In genomic region chr1:24080131-24080530, GRCh38 we compare ENCODE assay signal across 23 cellular contexts. TPM values are rescaled to one million over a fixed set of nuclear protein-coding genes. Genes with fewer than 3 reads are reported as not detected.
DNase-seq lines count a peak whose midpoint lies in the region; ATAC-seq, FAIRE-seq and TF ChIP-seq lines count a peak whose summit lies in the region.
"Had no signal": no experiment of that assay in that cellular context is flagged by ENCODE, and none has a peak within 500 bp of the region (broad histone marks: within the 10 kb centered on the region; RNA-seq: fewer than 3 reads in every experiment).

No MANE protein-coding gene starts in this region.

- BruUV-seq in PC-3 (replicated peaks; lab: Mats Ljungman, UMichigan), result no TSS peak

- TF ChIP-seq CTCF in kidney (IDR thresholded peaks at IDR 0.05; ENCODE audit: borderline replicate concordance, extremely low read depth, insufficient read depth) (no peak), gastrocnemius medialis (IDR thresholded peaks at IDR 0.05 in 4 of 5, conservative IDR thresholded peaks at IDR 0.05 in 1 of 5) (no peak), GM10266 (IDR thresholded peaks at IDR 0.05; ENCODE audit: control insufficient read depth, insufficient read depth, low read depth, missing control alignments) (no peak), transverse colon (IDR thresholded peaks at IDR 0.05) (no peak), PC-3 (conservative IDR thresholded peaks at IDR 0.05; ENCODE audit: low read depth, low read length) (no peak)

- POLR2A ChIA-PET in PC-3 (lab: Charles Lee; ENCODE audit: unreplicated experiment), result no interaction called here

- H3K4me3 ChIP-seq in kidney (ENCODE audit: low read length in 2 of 2) (no peak overlapping the region), gastrocnemius medialis (no peak overlapping the region), transverse colon (no peak overlapping the region), PC-3 (ENCODE audit: low read length) (no peak overlapping the region)
- H3K4me3 ChIP-seq: GM23248 had no signal

- TF ChIP-seq EP300 in transverse colon (IDR thresholded peaks at IDR 0.05; ENCODE audit: low read depth), result no peak

- in situ Hi-C loops in gastrocnemius medialis (cut with MboI; ENCODE audit: low sequenced_read_pairs in 4 of 4) (no loop called here), transverse colon (cut with MboI; ENCODE audit: low pct_ligation_motif_present in 1 of 4, low pct_unique_long_range_greater_than_20kb in 1 of 4, low sequenced_read_pairs in 3 of 4) (no loop called here)

- no peaks in the 10 kb centered on the region for H4K20me1 ChIP-seq in PC-3 (ENCODE audit: low read length)

- H3K9me2 ChIP-seq in PC-3 (replicated peaks; ENCODE audit: low read length), result no peaks in the 10 kb centered on the region

- WGBS in transverse colon (ENCODE audit: low coverage in 1 of 2), 2 donors, result 73% methylated on average over 10 of the region's 10 CpGs; no CpG with 5 or more reads in 1 of the 2 donors

- CTCF ChIA-PET in PC-3 (lab: Charles Lee), result no interaction called here

- H3K27ac ChIP-seq in kidney (ENCODE audit: low read depth in 2 of 2, low read length in 2 of 2) (no peak overlapping the region), gastrocnemius medialis (peak overlapping the region; percentile 68 to 88 (median 76)), transverse colon (no peak overlapping the region), PC-3 (ENCODE audit: low read length) (no peak overlapping the region)
- H3K27ac ChIP-seq: GM23248 had no signal

- intact Hi-C loops in Right ventricle myocardium inferior (cut with DNase I) (no loop called here), left cardiac atrium (cut with DNase I) (no loop called here), kidney (cut with DNase I) (no loop called here), gastrocnemius medialis (cut with DNase I; ENCODE audit: low total_unique reads) (no loop called here), transverse colon (cut with DNase I; ENCODE audit: low total_unique reads) (no loop called here), PC-3 (cut with micrococcal nuclease) (no loop called here)

- no peak overlapping the region for H3K4me2 ChIP-seq in PC-3 (ENCODE audit: low read length)

- no peaks in the 10 kb centered on the region for H3K79me2 ChIP-seq in PC-3 (ENCODE audit: low read length)

- H3K36me3 ChIP-seq in kidney (ENCODE audit: control insufficient read depth in 1 of 2, insufficient read depth in 2 of 2, low read length in 2 of 2) (peaks cover 0 to 10% of the 10 kb centered on the region in 2 donors), gastrocnemius medialis (peaks cover 0 to 19% of the 10 kb centered on the region in 2 donors), transverse colon (no peaks in the 10 kb centered on the region), PC-3 (ENCODE audit: low read depth, low read length) (no peaks in the 10 kb centered on the region)

- H3F3A ChIP-seq in PC-3 (ENCODE audit: low read length, unreplicated experiment), result no peaks in the 10 kb centered on the region

- no peak overlapping the region for H2AFZ ChIP-seq in PC-3 (ENCODE audit: low read length)
- H2AFZ ChIP-seq: GM23248 had no signal

- H3K9ac ChIP-seq in kidney (ENCODE audit: low read length in 2 of 2) (no peak overlapping the region), PC-3 (ENCODE audit: low read length) (no peak overlapping the region)
- H3K9ac ChIP-seq: GM23248 had no signal

- peak; percentile 70 for ATAC-seq in Right ventricle myocardium inferior
- peak; percentile 80 to 81 for ATAC-seq in left cardiac atrium
- no peak for ATAC-seq in gastrocnemius medialis
- no peak for ATAC-seq in PC-3
- ATAC-seq: CD8-positive, alpha-beta T cell had no signal

- FAIRE-seq in kidney (lab: Jason Lieb, UNC), result no peak
- FAIRE-seq: A204.1, D721Med, G401.6, GM12892 had no signal

- H3K27me3 ChIP-seq in gastrocnemius medialis (no peaks in the 10 kb centered on the region), transverse colon (no peaks in the 10 kb centered on the region), PC-3 (ENCODE audit: low read length) (no peaks in the 10 kb centered on the region)

- no peak for DNase-seq in Right ventricle myocardium inferior (ENCODE audit: missing footprints)
- peak; percentile 64 for DNase-seq in left cardiac atrium
- peak; percentile 26 for DNase-seq in kidney
- no peak for DNase-seq in gastrocnemius medialis
- no peak for DNase-seq in AG20443 (ENCODE audit: low spot score)
- no peak for DNase-seq in GM10266 (ENCODE audit: extremely low spot score)
- DNase-seq in transverse colon, result no peak
- no peak for DNase-seq in PC-3
- DNase-seq: CD8-positive, alpha-beta T cell; COR-L47; DMS153; DMS79 treated with DMSO at 0.1 percent for 48 hours; EL; GM23248; H7 had no signal

- H3K4me1 ChIP-seq in kidney (ENCODE audit: control insufficient read depth in 1 of 2, insufficient read depth in 1 of 2, low read depth in 1 of 2, low read length in 2 of 2) (peaks cover 0 to under 1% of the 10 kb centered on the region in 2 donors), gastrocnemius medialis (peaks cover 34 to 53% of the 10 kb centered on the region in 2 donors), transverse colon (no peaks in the 10 kb centered on the region), PC-3 (ENCODE audit: insufficient read depth, low read length) (no peaks in the 10 kb centered on the region)

- H3K9me3 ChIP-seq in kidney (ENCODE audit: control insufficient read depth in 1 of 2, low read length in 2 of 2), result no peaks in the 10 kb centered on the region
- no peaks in the 10 kb centered on the region for H3K9me3 ChIP-seq in gastrocnemius medialis
- H3K9me3 ChIP-seq in transverse colon, result no peaks in the 10 kb centered on the region
- H3K9me3 ChIP-seq in PC-3 (ENCODE audit: low read length), result no peaks in the 10 kb centered on the region

- TF ChIP-seq POLR2A in gastrocnemius medialis (IDR thresholded peaks at IDR 0.05), result no peak
- no peak for TF ChIP-seq POLR2A in transverse colon (IDR thresholded peaks at IDR 0.05)

RNA-seq across cellular contexts. Expression of gene MYOM3, which starts 31.8 kb away (rescaled TPM):
- total RNA-seq in Right ventricle myocardium inferior (403 TPM), left cardiac atrium (100 to 1,000 TPM; 160 to 224 TPM), kidney (13.5 TPM), gastrocnemius medialis (100 to 1,000 TPM; 114 to 266 (median 184) TPM), transverse colon (1 to 10 TPM in 3 of 4 donors, under 1 TPM in 1; 0.60 to 7.5 (median 3.0) TPM), PC-3 (2014; rRNA removed) (0.04 and 0.12 TPM in 2 replicates)
- 20.5 TPM for polyA plus RNA-seq in kidney (ENCODE audit: insufficient read depth, low read depth, low replicate concordance)
- total RNA-seq: CD8-positive, alpha-beta T cell had no signal
- polyA plus RNA-seq: AG04450, BJ, CD14-positive monocyte, IgD-negative memory B cell had no signal

Comparison
In these comparisons a context has a peak if more than half of its experiments do, and no peak if none do; other contexts are left out.
1. DNase-seq: peak in left cardiac atrium (single experiment) and kidney (single experiment); none in Right ventricle myocardium inferior (single experiment), gastrocnemius medialis (0 of 2), AG20443 (single experiment), GM10266 (single experiment), transverse colon (single experiment) and PC-3 (single experiment).
2. ATAC-seq: peak in Right ventricle myocardium inferior (single experiment) and left cardiac atrium (2 of 2); none in gastrocnemius medialis (0 of 2) and PC-3 (single experiment).
3. H3K27ac ChIP-seq: peak in gastrocnemius medialis (4 of 4); none in kidney (0 of 2), transverse colon (0 of 4) and PC-3 (single experiment).